18 cellular contexts compared by ENCODE assay signal in the genomic region with DNA sequence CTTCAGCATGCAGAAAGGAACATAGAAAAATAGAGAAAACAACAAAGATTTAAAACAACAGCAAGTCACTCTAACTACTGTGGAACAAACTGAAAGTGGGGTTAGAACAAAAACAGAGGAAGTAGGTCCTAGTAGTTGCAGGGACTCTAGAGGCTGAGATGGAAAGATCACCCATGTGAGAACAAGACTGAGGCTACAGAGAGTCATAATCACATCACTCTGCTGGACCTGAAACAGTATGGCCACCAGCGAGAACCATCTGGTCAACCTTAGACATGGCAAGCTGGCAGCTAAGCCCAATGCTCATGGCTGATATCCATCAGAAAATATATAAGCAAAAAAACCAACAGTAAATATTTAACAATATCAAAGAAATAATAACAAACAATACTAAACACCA.
"Had no signal": no experiment of that assay in that cellular context is flagged by ENCODE, and none has a peak within 500 bp of the region (broad histone marks: within the 10 kb centered on the region; RNA-seq: fewer than 3 reads in every experiment).

No MANE protein-coding gene starts in this region.

- H3K27me3 ChIP-seq: foreskin keratinocyte, gastroesophageal sphincter, heart right ventricle, left lung, neural progenitor cell, testis, tibial artery had no signal

- H3K27ac ChIP-seq: foreskin keratinocyte, gastroesophageal sphincter, heart right ventricle, left lung, neural progenitor cell, parathyroid adenoma, testis, tibial artery had no signal

- H3K4me2 ChIP-seq: neural progenitor cell, smooth muscle cell had no signal

- H3K4me1 ChIP-seq: foreskin keratinocyte, gastroesophageal sphincter, heart right ventricle, left lung, neural progenitor cell, parathyroid adenoma, testis, tibial artery had no signal

- DNase-seq: cortex of kidney; heart right ventricle; hippocampal formation; left cardiac atrium; left lung; mesenchymal stem cell; mucosa of descending colon; stimulated activated CD4-positive, alpha-beta T cell treated with anti-CD3 and anti-CD28 coated beads, Interleukin-12 subunit alpha, Interleukin-12 subunit beta, amount 100 ng/mL, for 4 hours; stimulated activated CD4-positive, alpha-beta T cell treated with anti-CD3 and anti-CD28 coated beads, Interleukin-1b, Interleukin-23, amount 100 ng/mL, for 48 hours; stimulated activated CD4-positive, alpha-beta T cell treated with anti-CD3 and anti-CD28 coated beads, Interleukin-4, amount 100 ng/mL, for 24 hours; substantia nigra; testis; tibial artery had no signal

- H3K4me3 ChIP-seq: gastroesophageal sphincter, heart right ventricle, left lung, mucosa of descending colon, neural progenitor cell, smooth muscle cell, testis, tibial artery had no signal

- H3K36me3 ChIP-seq: gastroesophageal sphincter, heart right ventricle, left lung, neural progenitor cell, tibial artery had no signal

- H3K9me3 ChIP-seq: gastroesophageal sphincter, testis, tibial artery had no signal

- H3K79me2 ChIP-seq: parathyroid adenoma had no signal

- H2AFZ ChIP-seq: neural progenitor cell, parathyroid adenoma had no signal
